ENCODE assay signal across 1 cellular context in the genomic region with DNA sequence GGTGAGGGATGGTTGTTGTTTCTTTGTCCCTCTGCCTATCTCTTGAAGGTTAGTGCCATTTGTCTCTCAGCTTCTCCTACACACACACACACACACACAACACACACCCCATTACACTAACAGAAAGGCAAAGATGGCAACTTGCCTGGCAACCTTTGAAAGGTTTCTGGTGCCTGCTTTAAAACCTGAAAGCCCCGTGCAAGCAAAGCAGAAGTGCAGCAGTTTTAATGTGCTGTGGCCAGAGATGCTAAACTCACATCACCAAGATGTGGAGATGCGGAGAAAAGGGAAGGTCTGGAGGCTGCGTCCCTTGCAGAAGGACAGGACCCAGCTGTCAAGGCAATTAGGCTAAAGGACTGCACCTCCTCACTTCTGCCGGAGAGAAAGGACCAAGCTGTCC.
TF ChIP-seq lines count a peak whose summit lies in the region.

No MANE protein-coding gene starts in this region.

TF ChIP-seq in GM23338, 12 proteins besides CTCF, POLR2A, EP300 and RAD21:
- TF ChIP-seq, protein P1, sequence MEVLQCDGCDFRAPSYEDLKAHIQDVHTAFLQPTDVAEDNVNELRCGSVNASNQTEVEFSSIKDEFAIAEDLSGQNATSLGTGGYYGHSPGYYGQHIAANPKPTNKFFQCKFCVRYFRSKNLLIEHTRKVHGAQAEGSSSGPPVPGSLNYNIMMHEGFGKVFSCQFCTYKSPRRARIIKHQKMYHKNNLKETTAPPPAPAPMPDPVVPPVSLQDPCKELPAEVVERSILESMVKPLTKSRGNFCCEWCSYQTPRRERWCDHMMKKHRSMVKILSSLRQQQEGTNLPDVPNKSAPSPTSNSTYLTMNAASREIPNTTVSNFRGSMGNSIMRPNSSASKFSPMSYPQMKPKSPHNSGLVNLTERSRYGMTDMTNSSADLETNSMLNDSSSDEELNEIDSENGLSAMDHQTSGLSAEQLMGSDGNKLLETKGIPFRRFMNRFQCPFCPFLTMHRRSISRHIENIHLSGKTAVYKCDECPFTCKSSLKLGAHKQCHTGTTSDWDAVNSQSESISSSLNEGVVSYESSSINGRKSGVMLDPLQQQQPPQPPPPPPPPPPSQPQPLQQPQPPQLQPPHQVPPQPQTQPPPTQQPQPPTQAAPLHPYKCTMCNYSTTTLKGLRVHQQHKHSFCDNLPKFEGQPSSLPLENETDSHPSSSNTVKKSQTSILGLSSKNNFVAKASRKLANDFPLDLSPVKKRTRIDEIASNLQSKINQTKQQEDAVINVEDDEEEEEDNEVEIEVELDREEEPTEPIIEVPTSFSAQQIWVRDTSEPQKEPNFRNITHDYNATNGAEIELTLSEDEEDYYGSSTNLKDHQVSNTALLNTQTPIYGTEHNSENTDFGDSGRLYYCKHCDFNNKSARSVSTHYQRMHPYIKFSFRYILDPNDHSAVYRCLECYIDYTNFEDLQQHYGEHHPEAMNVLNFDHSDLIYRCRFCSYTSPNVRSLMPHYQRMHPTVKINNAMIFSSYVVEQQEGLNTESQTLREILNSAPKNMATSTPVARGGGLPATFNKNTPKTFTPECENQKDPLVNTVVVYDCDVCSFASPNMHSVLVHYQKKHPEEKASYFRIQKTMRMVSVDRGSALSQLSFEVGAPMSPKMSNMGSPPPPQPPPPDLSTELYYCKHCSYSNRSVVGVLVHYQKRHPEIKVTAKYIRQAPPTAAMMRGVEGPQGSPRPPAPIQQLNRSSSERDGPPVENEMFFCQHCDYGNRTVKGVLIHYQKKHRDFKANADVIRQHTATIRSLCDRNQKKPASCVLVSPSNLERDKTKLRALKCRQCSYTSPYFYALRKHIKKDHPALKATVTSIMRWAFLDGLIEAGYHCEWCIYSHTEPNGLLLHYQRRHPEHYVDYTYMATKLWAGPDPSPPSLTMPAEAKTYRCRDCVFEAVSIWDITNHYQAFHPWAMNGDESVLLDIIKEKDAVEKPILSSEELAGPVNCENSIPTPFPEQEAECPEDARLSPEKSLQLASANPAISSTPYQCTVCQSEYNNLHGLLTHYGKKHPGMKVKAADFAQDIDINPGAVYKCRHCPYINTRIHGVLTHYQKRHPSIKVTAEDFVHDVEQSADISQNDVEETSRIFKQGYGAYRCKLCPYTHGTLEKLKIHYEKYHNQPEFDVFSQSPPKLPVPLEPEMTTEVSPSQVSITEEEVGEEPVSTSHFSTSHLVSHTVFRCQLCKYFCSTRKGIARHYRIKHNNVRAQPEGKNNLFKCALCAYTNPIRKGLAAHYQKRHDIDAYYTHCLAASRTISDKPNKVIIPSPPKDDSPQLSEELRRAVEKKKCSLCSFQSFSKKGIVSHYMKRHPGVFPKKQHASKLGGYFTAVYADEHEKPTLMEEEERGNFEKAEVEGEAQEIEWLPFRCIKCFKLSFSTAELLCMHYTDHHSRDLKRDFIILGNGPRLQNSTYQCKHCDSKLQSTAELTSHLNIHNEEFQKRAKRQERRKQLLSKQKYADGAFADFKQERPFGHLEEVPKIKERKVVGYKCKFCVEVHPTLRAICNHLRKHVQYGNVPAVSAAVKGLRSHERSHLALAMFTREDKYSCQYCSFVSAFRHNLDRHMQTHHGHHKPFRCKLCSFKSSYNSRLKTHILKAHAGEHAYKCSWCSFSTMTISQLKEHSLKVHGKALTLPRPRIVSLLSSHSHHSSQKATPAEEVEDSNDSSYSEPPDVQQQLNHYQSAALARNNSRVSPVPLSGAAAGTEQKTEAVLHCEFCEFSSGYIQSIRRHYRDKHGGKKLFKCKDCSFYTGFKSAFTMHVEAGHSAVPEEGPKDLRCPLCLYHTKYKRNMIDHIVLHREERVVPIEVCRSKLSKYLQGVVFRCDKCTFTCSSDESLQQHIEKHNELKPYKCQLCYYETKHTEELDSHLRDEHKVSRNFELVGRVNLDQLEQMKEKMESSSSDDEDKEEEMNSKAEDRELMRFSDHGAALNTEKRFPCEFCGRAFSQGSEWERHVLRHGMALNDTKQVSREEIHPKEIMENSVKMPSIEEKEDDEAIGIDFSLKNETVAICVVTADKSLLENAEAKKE (CRISPR knock-in tag; IDR thresholded peaks at IDR 0.05), result no peak
- no peak for TF ChIP-seq STAT1 (IDR thresholded peaks at IDR 0.05; ENCODE audit: unreplicated experiment)
- no peak for TF ChIP-seq POLR2AphosphoS5 (IDR thresholded peaks at IDR 0.05; ENCODE audit: low read depth)
- no peak for TF ChIP-seq EZH2phosphoT487 (IDR thresholded peaks at IDR 0.05; ENCODE audit: unreplicated experiment)
- TF ChIP-seq, protein P2, sequence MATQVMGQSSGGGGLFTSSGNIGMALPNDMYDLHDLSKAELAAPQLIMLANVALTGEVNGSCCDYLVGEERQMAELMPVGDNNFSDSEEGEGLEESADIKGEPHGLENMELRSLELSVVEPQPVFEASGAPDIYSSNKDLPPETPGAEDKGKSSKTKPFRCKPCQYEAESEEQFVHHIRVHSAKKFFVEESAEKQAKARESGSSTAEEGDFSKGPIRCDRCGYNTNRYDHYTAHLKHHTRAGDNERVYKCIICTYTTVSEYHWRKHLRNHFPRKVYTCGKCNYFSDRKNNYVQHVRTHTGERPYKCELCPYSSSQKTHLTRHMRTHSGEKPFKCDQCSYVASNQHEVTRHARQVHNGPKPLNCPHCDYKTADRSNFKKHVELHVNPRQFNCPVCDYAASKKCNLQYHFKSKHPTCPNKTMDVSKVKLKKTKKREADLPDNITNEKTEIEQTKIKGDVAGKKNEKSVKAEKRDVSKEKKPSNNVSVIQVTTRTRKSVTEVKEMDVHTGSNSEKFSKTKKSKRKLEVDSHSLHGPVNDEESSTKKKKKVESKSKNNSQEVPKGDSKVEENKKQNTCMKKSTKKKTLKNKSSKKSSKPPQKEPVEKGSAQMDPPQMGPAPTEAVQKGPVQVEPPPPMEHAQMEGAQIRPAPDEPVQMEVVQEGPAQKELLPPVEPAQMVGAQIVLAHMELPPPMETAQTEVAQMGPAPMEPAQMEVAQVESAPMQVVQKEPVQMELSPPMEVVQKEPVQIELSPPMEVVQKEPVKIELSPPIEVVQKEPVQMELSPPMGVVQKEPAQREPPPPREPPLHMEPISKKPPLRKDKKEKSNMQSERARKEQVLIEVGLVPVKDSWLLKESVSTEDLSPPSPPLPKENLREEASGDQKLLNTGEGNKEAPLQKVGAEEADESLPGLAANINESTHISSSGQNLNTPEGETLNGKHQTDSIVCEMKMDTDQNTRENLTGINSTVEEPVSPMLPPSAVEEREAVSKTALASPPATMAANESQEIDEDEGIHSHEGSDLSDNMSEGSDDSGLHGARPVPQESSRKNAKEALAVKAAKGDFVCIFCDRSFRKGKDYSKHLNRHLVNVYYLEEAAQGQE (IDR thresholded peaks at IDR 0.05; ENCODE audit: unreplicated experiment), result no peak
- no peak for TF ChIP-seq CREB1 (CRISPR knock-in tag; IDR thresholded peaks at IDR 0.05; ENCODE audit: low read depth)
- TF ChIP-seq ZNF114 (CRISPR knock-in tag; IDR thresholded peaks at IDR 0.05), result no peak
- TF ChIP-seq JUNB (IDR thresholded peaks at IDR 0.05; ENCODE audit: unreplicated experiment), result no peak
- TF ChIP-seq NANOG (IDR thresholded peaks at IDR 0.05; ENCODE audit: borderline replicate concordance), result no peak
- TF ChIP-seq, protein P3, sequence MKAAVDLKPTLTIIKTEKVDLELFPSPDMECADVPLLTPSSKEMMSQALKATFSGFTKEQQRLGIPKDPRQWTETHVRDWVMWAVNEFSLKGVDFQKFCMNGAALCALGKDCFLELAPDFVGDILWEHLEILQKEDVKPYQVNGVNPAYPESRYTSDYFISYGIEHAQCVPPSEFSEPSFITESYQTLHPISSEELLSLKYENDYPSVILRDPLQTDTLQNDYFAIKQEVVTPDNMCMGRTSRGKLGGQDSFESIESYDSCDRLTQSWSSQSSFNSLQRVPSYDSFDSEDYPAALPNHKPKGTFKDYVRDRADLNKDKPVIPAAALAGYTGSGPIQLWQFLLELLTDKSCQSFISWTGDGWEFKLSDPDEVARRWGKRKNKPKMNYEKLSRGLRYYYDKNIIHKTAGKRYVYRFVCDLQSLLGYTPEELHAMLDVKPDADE (IDR thresholded peaks at IDR 0.05), result no peak
- TF ChIP-seq EZH2 (IDR thresholded peaks at IDR 0.05; ENCODE audit: low read depth, unreplicated experiment), result no peak
- no peak for TF ChIP-seq ZNF331 (CRISPR knock-in tag; IDR thresholded peaks at IDR 0.05; ENCODE audit: low read depth)
